ENCODE assay signal across 10 cellular contexts in genomic region chr10:72173635-72174296, GRCh38. TPM values are rescaled to one million over a fixed set of nuclear protein-coding genes. Genes with fewer than 3 reads are reported as not detected.
DNase-seq lines count a peak whose midpoint lies in the region; ATAC-seq lines count a peak whose summit lies in the region.
"Had no signal": no experiment of that assay in that cellular context is flagged by ENCODE, and none has a peak within 500 bp of the region (broad histone marks: within the 10 kb centered on the region; RNA-seq: fewer than 3 reads in every experiment).

No MANE protein-coding gene starts in this region.

- no peaks in the 10 kb centered on the region for H3K27me3 Mint-ChIP-seq in immature natural killer cell (ENCODE audit: low read depth in 3 of 3)
- H3K27me3 Mint-ChIP-seq: activated naive CD8-positive, alpha-beta T cell treated with anti-CD3 and anti-CD28 coated beads, Interleukin-2, amount 10 ng/mL, durations not matched to agents 7 days and 5 days; stimulated activated naive CD8-positive, alpha-beta T cell treated with anti-CD3 and anti-CD28 coated beads, Interleukin-15, Interleukin-2, amounts not matched to agents 100 ng/mL and 50 ng/mL, for 24 hours had no signal

- no peaks in the 10 kb centered on the region for H3K9me3 Mint-ChIP-seq in immature natural killer cell
- H3K9me3 Mint-ChIP-seq: activated naive CD8-positive, alpha-beta T cell treated with anti-CD3 and anti-CD28 coated beads, Interleukin-2, amount 10 ng/mL, durations not matched to agents 7 days and 5 days; stimulated activated naive CD8-positive, alpha-beta T cell treated with anti-CD3 and anti-CD28 coated beads, Interleukin-15, Interleukin-2, amounts not matched to agents 100 ng/mL and 50 ng/mL, for 24 hours had no signal

- peaks cover 7 to 23% (median 7%) of the 10 kb centered on the region in 3 donors for H3K36me3 Mint-ChIP-seq in immature natural killer cell

- H3K27ac ChIP-seq in esophagus (ENCODE audit: low read depth in 2 of 2, low read length in 1 of 2): peak overlapping the region; percentile 40 to 52

- H3K4me1 ChIP-seq in esophagus (ENCODE audit: control insufficient read depth in 2 of 2, insufficient read depth in 2 of 2, low read length in 1 of 2): peaks cover 2 to 4% of the 10 kb centered on the region in 2 donors

- 67 to 74% methylated on average over 7 of the region's 7 CpGs for WGBS in esophagus, 2 donors

- no peaks in the 10 kb centered on the region for H3K9me3 ChIP-seq in esophagus (ENCODE audit: control insufficient read depth in 2 of 2, insufficient read depth in 1 of 2, low read depth in 1 of 2, low read length in 1 of 2)

- DNase-seq in DMS114 treated with DMSO at 0.1 percent for 48 hours (lab: John Stamatoyannopoulos, UW; ENCODE audit: unreplicated experiment) (peak; percentile 26), NCI-H1092 treated with DMSO at 0.1 percent for 48 hours (lab: John Stamatoyannopoulos, UW) (peak; percentile 73), immature natural killer cell (no peak), SIG-M5 (lab: John Stamatoyannopoulos, UW) (no peak)
- no peak for DNase-seq in activated naive CD4-positive, alpha-beta T cell (lab: John Stamatoyannopoulos, UW)
- DNase-seq: activated naive CD8-positive, alpha-beta T cell treated with anti-CD3 and anti-CD28 coated beads, Interleukin-2, amount 10 ng/mL, durations not matched to agents 7 days and 5 days had no signal

- H3K27me3 ChIP-seq in esophagus (ENCODE audit: control insufficient read depth in 1 of 2, insufficient read depth in 2 of 2, low read length in 2 of 2): no peaks in the 10 kb centered on the region

- no peak overlapping the region for H3K4me3 ChIP-seq in esophagus (ENCODE audit: low read depth in 1 of 2, low read length in 2 of 2)

- H3K27ac Mint-ChIP-seq in immature natural killer cell: peak overlapping the region in 2 of 6 donors; percentile 19 to 30
- H3K27ac Mint-ChIP-seq: activated naive CD8-positive, alpha-beta T cell treated with anti-CD3 and anti-CD28 coated beads, Interleukin-2, amount 10 ng/mL, durations not matched to agents 7 days and 5 days; stimulated activated naive CD8-positive, alpha-beta T cell treated with anti-CD3 and anti-CD28 coated beads, Interleukin-15, Interleukin-2, amounts not matched to agents 100 ng/mL and 50 ng/mL, for 24 hours had no signal

- ATAC-seq in GM21529 (IDR thresholded peaks at IDR 0.05; ENCODE audit: unreplicated experiment) (peak; percentile 61), HG03521 (IDR thresholded peaks at IDR 0.05; ENCODE audit: unreplicated experiment) (no peak)

- no peaks in the 10 kb centered on the region for H3K36me3 ChIP-seq in esophagus (ENCODE audit: control insufficient read depth in 2 of 2, insufficient read depth in 2 of 2, low read length in 1 of 2)

- H3K4me3 Mint-ChIP-seq in immature natural killer cell: no peak overlapping the region
- H3K4me3 Mint-ChIP-seq: activated naive CD8-positive, alpha-beta T cell treated with anti-CD3 and anti-CD28 coated beads, Interleukin-2, amount 10 ng/mL, durations not matched to agents 7 days and 5 days; stimulated activated naive CD8-positive, alpha-beta T cell treated with anti-CD3 and anti-CD28 coated beads, Interleukin-15, Interleukin-2, amounts not matched to agents 100 ng/mL and 50 ng/mL, for 24 hours had no signal

- no peaks in the 10 kb centered on the region for H3K4me1 Mint-ChIP-seq in immature natural killer cell

RNA-seq across cellular contexts. Expression of gene ANAPC16, which starts 42.0 kb away (rescaled TPM):
- polyA plus RNA-seq in esophagus (100 to 1,000 TPM in 1 of 2 donors, 10 to 100 TPM in 1; 80.2 to 112 TPM), immature natural killer cell (100 to 1,000 TPM; 291 to 366 (median 328) TPM)

RNA-seq across cellular contexts. Expression of gene ASCC1, which starts 42.3 kb away (rescaled TPM):
- 10 to 100 TPM in 1 of 2 donors, 1 to 10 TPM in 1; 4.7 to 12.8 TPM for polyA plus RNA-seq in esophagus
- 10 to 100 TPM; 36.9 to 57.6 (median 40.5) TPM for polyA plus RNA-seq in immature natural killer cell

Comparison
In these comparisons a context has a peak if more than half of its experiments do, and no peak if none do; other contexts are left out.
1. DNase-seq: peak in DMS114 treated with DMSO at 0.1 percent for 48 hours (single experiment) and NCI-H1092 treated with DMSO at 0.1 percent for 48 hours (single experiment); none in immature natural killer cell (0 of 3), activated naive CD4-positive, alpha-beta T cell (0 of 4) and SIG-M5 (single experiment).